In the genomic region with DNA sequence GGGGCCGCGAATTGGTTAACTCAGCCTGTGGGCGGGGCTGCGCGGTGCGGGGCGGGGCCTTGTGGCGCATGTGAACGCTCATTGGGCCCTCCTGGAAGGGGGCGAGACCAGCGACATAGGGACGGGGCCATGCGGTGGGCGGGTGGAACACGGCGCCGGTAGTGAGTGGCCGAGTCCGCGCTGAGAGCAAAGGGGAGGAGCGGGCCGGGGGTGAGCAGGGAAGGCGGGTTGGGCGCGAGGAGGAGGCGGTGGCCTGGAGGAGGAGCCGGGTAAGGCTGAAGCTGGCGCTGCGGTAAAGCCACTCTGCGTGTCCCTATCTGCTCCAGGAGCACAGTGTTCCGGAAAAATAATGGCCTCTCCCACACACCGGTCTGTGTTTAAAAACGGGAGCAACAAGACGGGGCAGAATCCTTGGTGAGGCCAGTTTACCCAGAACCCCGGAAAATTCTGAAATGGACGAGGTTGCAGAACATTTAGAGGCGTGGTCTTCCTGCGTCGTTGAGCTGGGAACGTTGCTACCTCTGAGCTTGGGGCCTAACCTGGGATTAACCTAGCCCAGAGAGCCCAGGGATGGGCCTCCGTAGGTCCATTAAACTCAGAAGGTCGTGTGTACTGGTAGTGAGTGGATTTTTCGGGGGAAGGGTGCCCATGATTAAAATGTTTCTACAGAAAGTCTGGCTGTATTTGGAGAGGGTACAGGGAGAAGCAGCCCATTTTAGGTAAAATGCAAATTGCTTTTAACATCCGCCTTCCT, we compare ENCODE assay signal across 1 cellular context.
TF ChIP-seq lines count a peak whose summit lies in the region.

No MANE protein-coding gene starts in this region.

TF ChIP-seq in neural cell, 6 proteins besides CTCF, POLR2A, EP300 and RAD21 (continued from another document):
- TF ChIP-seq, protein P1, sequence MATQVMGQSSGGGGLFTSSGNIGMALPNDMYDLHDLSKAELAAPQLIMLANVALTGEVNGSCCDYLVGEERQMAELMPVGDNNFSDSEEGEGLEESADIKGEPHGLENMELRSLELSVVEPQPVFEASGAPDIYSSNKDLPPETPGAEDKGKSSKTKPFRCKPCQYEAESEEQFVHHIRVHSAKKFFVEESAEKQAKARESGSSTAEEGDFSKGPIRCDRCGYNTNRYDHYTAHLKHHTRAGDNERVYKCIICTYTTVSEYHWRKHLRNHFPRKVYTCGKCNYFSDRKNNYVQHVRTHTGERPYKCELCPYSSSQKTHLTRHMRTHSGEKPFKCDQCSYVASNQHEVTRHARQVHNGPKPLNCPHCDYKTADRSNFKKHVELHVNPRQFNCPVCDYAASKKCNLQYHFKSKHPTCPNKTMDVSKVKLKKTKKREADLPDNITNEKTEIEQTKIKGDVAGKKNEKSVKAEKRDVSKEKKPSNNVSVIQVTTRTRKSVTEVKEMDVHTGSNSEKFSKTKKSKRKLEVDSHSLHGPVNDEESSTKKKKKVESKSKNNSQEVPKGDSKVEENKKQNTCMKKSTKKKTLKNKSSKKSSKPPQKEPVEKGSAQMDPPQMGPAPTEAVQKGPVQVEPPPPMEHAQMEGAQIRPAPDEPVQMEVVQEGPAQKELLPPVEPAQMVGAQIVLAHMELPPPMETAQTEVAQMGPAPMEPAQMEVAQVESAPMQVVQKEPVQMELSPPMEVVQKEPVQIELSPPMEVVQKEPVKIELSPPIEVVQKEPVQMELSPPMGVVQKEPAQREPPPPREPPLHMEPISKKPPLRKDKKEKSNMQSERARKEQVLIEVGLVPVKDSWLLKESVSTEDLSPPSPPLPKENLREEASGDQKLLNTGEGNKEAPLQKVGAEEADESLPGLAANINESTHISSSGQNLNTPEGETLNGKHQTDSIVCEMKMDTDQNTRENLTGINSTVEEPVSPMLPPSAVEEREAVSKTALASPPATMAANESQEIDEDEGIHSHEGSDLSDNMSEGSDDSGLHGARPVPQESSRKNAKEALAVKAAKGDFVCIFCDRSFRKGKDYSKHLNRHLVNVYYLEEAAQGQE (IDR thresholded peaks at IDR 0.05; ENCODE audit: borderline replicate concordance): no peak
- TF ChIP-seq EZH2 (IDR thresholded peaks at IDR 0.05; ENCODE audit: borderline replicate concordance, insufficient read depth, low read length, poor library complexity, severe bottlenecking) (no peak), SMC3 (conservative IDR thresholded peaks at IDR 0.05; ENCODE audit: poor library complexity) (peak; percentile 26), POLR2AphosphoS5 (IDR thresholded peaks at IDR 0.05) (peak; percentile 89), TAF1 (IDR thresholded peaks at IDR 0.05; ENCODE audit: low read depth) (peak; percentile 51)
